24 cellular contexts compared by ENCODE assay signal in genomic region chr10:99304027-99304856, GRCh38. TPM values are rescaled to one million over a fixed set of nuclear protein-coding genes. Genes with fewer than 3 reads are reported as not detected.
DNase-seq lines count a peak whose midpoint lies in the region; ATAC-seq, FAIRE-seq and TF ChIP-seq lines count a peak whose summit lies in the region.
"Had no signal": no experiment of that assay in that cellular context is flagged by ENCODE, and none has a peak within 500 bp of the region (broad histone marks: within the 10 kb centered on the region; RNA-seq: fewer than 3 reads in every experiment).

No MANE protein-coding gene starts in this region.

- no peaks in the 10 kb centered on the region for H3K9me2 ChIP-seq in PC-3 (replicated peaks; ENCODE audit: low read length)

- H3K4me3 ChIP-seq in A549 (no peak overlapping the region), PC-3 (ENCODE audit: low read length) (no peak overlapping the region), right lobe of liver (no peak overlapping the region)
- H3K4me3 ChIP-seq: adrenal gland, ovary had no signal

- no peak for TF ChIP-seq CTCF in A549 (IDR thresholded peaks at IDR 0.05)
- TF ChIP-seq CTCF in PC-3 (conservative IDR thresholded peaks at IDR 0.05; ENCODE audit: low read depth, low read length) = no peak
- no peak for TF ChIP-seq CTCF in right lobe of liver (IDR thresholded peaks at IDR 0.05)

- no peaks in the 10 kb centered on the region for H3K36me3 Mint-ChIP-seq in activated naive CD4-positive, alpha-beta T cell treated with anti-CD3 and anti-CD28 coated beads, Interleukin-2, amount 10 ng/mL, durations not matched to agents 7 days and 5 days

- no peaks in the 10 kb centered on the region for H3F3A ChIP-seq in PC-3 (ENCODE audit: low read length, unreplicated experiment)

- H3K4me3 Mint-ChIP-seq in activated naive CD4-positive, alpha-beta T cell treated with anti-CD3 and anti-CD28 coated beads, Interleukin-2, amount 10 ng/mL, durations not matched to agents 7 days and 5 days = no peak overlapping the region
- H3K4me3 Mint-ChIP-seq: T-helper 2 cell treated with Interferon-gamma antibody and Interleukin-4, amounts not matched to agents 5 μg/mL and 100 μg/mL, for 36 hours had no signal

- no peak for FAIRE-seq in A549 (lab: Jason Lieb, UNC)
- no peak for FAIRE-seq in HTR-8/SVneo (lab: Jason Lieb, UNC)
- FAIRE-seq: G401.6, GM19239 had no signal

- no peaks in the 10 kb centered on the region for H4K20me1 ChIP-seq in PC-3 (ENCODE audit: low read length)

- intact Hi-C loops in PC-3 (cut with micrococcal nuclease) = no loop called here
- intact Hi-C loops in right lobe of liver (cut with DNase I) = no loop called here

- H3K4me1 Mint-ChIP-seq in activated naive CD4-positive, alpha-beta T cell treated with anti-CD3 and anti-CD28 coated beads, Interleukin-2, amount 10 ng/mL, durations not matched to agents 7 days and 5 days = no peaks in the 10 kb centered on the region

- CTCF ChIA-PET in A549 (lab: Yijun Ruan, JAX) = interaction anchor here (0.6 to 1.8 kb wide), 4 partner anchors 8 to 1232 kb away, joined by 3 to 4 read pairs (median 3); partner anchors contain the start of gene HIF1AN
- CTCF ChIA-PET in PC-3 (lab: Charles Lee) = no interaction called here
- CTCF ChIA-PET in activated naive CD4-positive, alpha-beta T cell treated with anti-CD3 and anti-CD28 coated beads, Interleukin-2, amount 10 ng/mL, durations not matched to agents 7 days and 5 days (lab: Charles Lee) = no interaction called here

- no peak for TF ChIP-seq RAD21 in A549 (conservative IDR thresholded peaks at IDR 0.05 in 1 of 2, IDR thresholded peaks at IDR 0.05 in 1 of 2)

- H3K79me2 ChIP-seq in PC-3 (ENCODE audit: low read length) = no peaks in the 10 kb centered on the region

- ATAC-seq in A549 = peak in 1 of 2 experiments; percentile 49; a peak in 2 of 6 replicates
- ATAC-seq in PC-3 = no peak
- peak; percentile 90 to 95 (median 94) for ATAC-seq in right lobe of liver
- ATAC-seq: activated CD4-positive, CD25-positive, alpha-beta regulatory T cell treated with anti-CD3 and anti-CD28 coated beads, Interleukin-2, amount 50 U/mL, for 24 hours; esophagus mucosa; left ventricle myocardium superior had no signal

- no peak for TF ChIP-seq EP300 in A549 (IDR thresholded peaks at IDR 0.05)

- no peak overlapping the region for H2AFZ ChIP-seq in PC-3 (ENCODE audit: low read length)

- no peak overlapping the region for H3K27ac Mint-ChIP-seq in activated naive CD4-positive, alpha-beta T cell treated with anti-CD3 and anti-CD28 coated beads, Interleukin-2, amount 10 ng/mL, durations not matched to agents 7 days and 5 days
- H3K27ac Mint-ChIP-seq: activated T-helper 2 cell treated with anti-CD3 and anti-CD28 coated beads, Interferon-gamma antibody, Interleukin-2, Interleukin-4, amounts not matched to agents 10 μg/mL and 5 μg/mL and 100 μg/mL, durations not matched to agents 14 hours and 24 hours and 36 hours; T-helper 2 cell treated with Interferon-gamma antibody and Interleukin-4, amounts not matched to agents 5 μg/mL and 100 μg/mL, for 36 hours had no signal

- H3K27me3 Mint-ChIP-seq in activated naive CD4-positive, alpha-beta T cell treated with anti-CD3 and anti-CD28 coated beads, Interleukin-2, amount 10 ng/mL, durations not matched to agents 7 days and 5 days = peaks cover 9% of the 10 kb centered on the region

- H3K36me3 ChIP-seq in PC-3 (ENCODE audit: low read depth, low read length) (no peaks in the 10 kb centered on the region), right lobe of liver (no peaks in the 10 kb centered on the region)
- H3K36me3 ChIP-seq: adrenal gland, ovary had no signal

- H3K9me3 ChIP-seq in A549 (peaks cover 8% of the 10 kb centered on the region), PC-3 (ENCODE audit: low read length) (no peaks in the 10 kb centered on the region), right lobe of liver (peaks cover 0 to 5% (median 0%) of the 10 kb centered on the region in 4 donors)
- H3K9me3 ChIP-seq: adrenal gland, ovary had no signal

- no peak overlapping the region for H3K27ac ChIP-seq in A549
- H3K27ac ChIP-seq in PC-3 (ENCODE audit: low read length) = no peak overlapping the region
- peak overlapping the region; percentile 30 to 64 (median 60) for H3K27ac ChIP-seq in right lobe of liver
- H3K27ac ChIP-seq: adrenal gland, ovary had no signal

- BruUV-seq in PC-3 (replicated peaks; lab: Mats Ljungman, UMichigan) = no TSS peak

- DNase-seq in A549 (ENCODE audit: low read depth in 1 of 2, low spot score in 1 of 2) (peak in 1 of 2 experiments; percentile 36), EH (ENCODE audit: low read depth) (peak; percentile 76), PC-3 (peak; percentile 46), right lobe of liver (peak; percentile 69 to 87 (median 72)), islet precursor cell (no peak), HTR-8/SVneo (ENCODE audit: insufficient read length, low spot score) (no peak)
- no peak for DNase-seq in activated T-cell treated with anti-CD3 and anti-CD28 coated beads, Interleukin-2, amount 50 U/mL, for 1 hour
- DNase-seq in activated naive CD4-positive, alpha-beta T cell treated with anti-CD3 and anti-CD28 coated beads, Interleukin-2, amount 10 ng/mL, durations not matched to agents 7 days and 5 days = no peak
- DNase-seq: central memory CD4-positive, alpha-beta T cell; COR-L47; Kasumi-1; left ventricle myocardium superior; NCI-H146; ovary; stimulated activated CD4-positive, alpha-beta T cell treated with anti-CD3 and anti-CD28 coated beads, Interleukin-2, amount 100 ng/mL, for 48 hours had no signal

- H3K27me3 ChIP-seq in PC-3 (ENCODE audit: low read length) (no peaks in the 10 kb centered on the region), right lobe of liver (no peaks in the 10 kb centered on the region)
- H3K27me3 ChIP-seq: ovary had no signal

- peaks cover 4% of the 10 kb centered on the region for H3K9me3 Mint-ChIP-seq in activated naive CD4-positive, alpha-beta T cell treated with anti-CD3 and anti-CD28 coated beads, Interleukin-2, amount 10 ng/mL, durations not matched to agents 7 days and 5 days

- no peak overlapping the region for H3K9ac ChIP-seq in PC-3 (ENCODE audit: low read length)

- no peak for TF ChIP-seq POLR2A in A549 (IDR thresholded peaks at IDR 0.05; ENCODE audit: low read length)
- no peak for TF ChIP-seq POLR2A in right lobe of liver (IDR thresholded peaks at IDR 0.05)

- peaks cover 16% of the 10 kb centered on the region; the same call in 2 of the 3 replicates for H3K4me1 ChIP-seq in A549
- H3K4me1 ChIP-seq in PC-3 (ENCODE audit: insufficient read depth, low read length) = no peaks in the 10 kb centered on the region
- peaks cover 0 to 24% (median 11%) of the 10 kb centered on the region in 4 donors for H3K4me1 ChIP-seq in right lobe of liver
- H3K4me1 ChIP-seq: adrenal gland had no signal

- H3K4me2 ChIP-seq in A549 (peak overlapping the region; percentile 35), PC-3 (ENCODE audit: low read length) (no peak overlapping the region)

- POLR2A ChIA-PET in A549 (lab: Yijun Ruan, JAX) (no interaction called here), PC-3 (lab: Charles Lee; ENCODE audit: unreplicated experiment) (no interaction called here)

- 5% methylated on average over 3 of the region's 3 CpGs for WGBS in A549 (ENCODE audit: missing lambda C conversion rate)
- 0% methylated on average over 3 of the region's 3 CpGs for whole genome bisulfite sequencing in right lobe of liver (ENCODE audit: insufficient coverage, low coverage, low lambda C conversion rate, missing lambda C conversion rate)

TF ChIP-seq in A549, 52 proteins besides CTCF, POLR2A, EP300 and RAD21 (continues in another document):
- no peak for TF ChIP-seq BHLHE40 (IDR thresholded peaks at IDR 0.05; ENCODE audit: low read depth, low read length)
- TF ChIP-seq CHD4 (IDR thresholded peaks at IDR 0.05; ENCODE audit: borderline replicate concordance) = no peak
- TF ChIP-seq TFCP2L1 (CRISPR knock-in tag; IDR thresholded peaks at IDR 0.05) = no peak
- TF ChIP-seq ZFP36 (IDR thresholded peaks at IDR 0.05; ENCODE audit: borderline replicate concordance, partially characterized antibody) = no peak
- no peak for TF ChIP-seq CHD2 (IDR thresholded peaks at IDR 0.05; ENCODE audit: low read length, partially characterized antibody)
- no peak for TF ChIP-seq HDAC2 (IDR thresholded peaks at IDR 0.05)
- TF ChIP-seq HES2 (IDR thresholded peaks at IDR 0.05) = no peak
- no peak for TF ChIP-seq REST (IDR thresholded peaks at IDR 0.05)
- no peak for TF ChIP-seq FOXS1 (CRISPR knock-in tag; IDR thresholded peaks at IDR 0.05)

RNA-seq across cellular contexts. Expression of gene CNNM1, which starts 24.9 kb away (rescaled TPM):
- 14.2 and 17.0 TPM in 2 replicates for polyA plus RNA-seq in A549 (2011; rRNA removed)
- polyA plus RNA-seq in A549 (2012; cell fraction: cytosol; rRNA removed) = 9.8 and 13.4 TPM in 2 replicates
- polyA plus RNA-seq in A549 (2012; cell fraction: nucleus; rRNA removed) = 13.9 and 16.4 TPM in 2 replicates
- polyA plus RNA-seq in A549 (2017; fragmentation: RNase III; extraction: RNeasy Plus Mini Kit Qiagen cat#74134 plus additional on column Dnase treatment) = 12.5 to 17.7 TPM (median 17.5 TPM) in 3 replicates
- 19.2 and 22.0 TPM in 2 replicates for polyA minus RNA-seq in A549 (2011; rRNA and poly(A)+ RNA removed)
- total RNA-seq in PC-3 (2014; rRNA removed) = 3.3 and 4.3 TPM in 2 replicates
- total RNA-seq in right lobe of liver = under 1 TPM; 0.12 to 0.40 (median 0.20) TPM
- total RNA-seq: OCI-LY7, skeletal muscle tissue had no signal

Comparison
In these comparisons a context has a peak if more than half of its experiments do, and no peak if none do; other contexts are left out.
1. DNase-seq: peak in EH (single experiment), PC-3 (single experiment) and right lobe of liver (3 of 3); none in activated T-cell treated with anti-CD3 and anti-CD28 coated beads, Interleukin-2, amount 50 U/mL, for 1 hour (single experiment), islet precursor cell (single experiment), activated naive CD4-positive, alpha-beta T cell treated with anti-CD3 and anti-CD28 coated beads, Interleukin-2, amount 10 ng/mL, durations not matched to agents 7 days and 5 days (single experiment) and HTR-8/SVneo (single experiment).
2. H3K27ac ChIP-seq: peak in right lobe of liver (3 of 3); none in A549 (0 of 2) and PC-3 (single experiment).